1 cellular context compared by ENCODE assay signal in the genomic region with DNA sequence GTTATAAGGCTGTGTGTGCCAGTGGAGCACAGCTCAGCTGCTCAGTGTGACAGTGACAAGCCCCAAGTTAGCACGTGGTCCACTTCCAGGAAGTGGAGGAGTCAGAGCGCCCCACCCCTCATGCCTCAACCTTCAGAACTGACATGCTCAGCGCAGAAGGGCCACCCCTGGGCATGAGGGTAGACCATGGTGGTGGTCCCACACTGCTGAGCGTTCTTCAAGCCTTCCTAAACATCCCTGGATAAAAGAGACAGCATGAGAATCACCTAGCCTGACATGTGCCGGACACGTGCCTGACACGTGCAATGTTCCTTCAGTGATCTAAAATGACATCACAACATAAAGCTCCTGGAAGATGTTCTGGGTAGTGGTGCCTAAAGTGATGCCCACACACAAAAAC.
TF ChIP-seq lines count a peak whose summit lies in the region.

No MANE protein-coding gene starts in this region.

TF ChIP-seq in HepG2, 621 proteins besides CTCF, POLR2A, EP300 and RAD21:
- TF ChIP-seq CHD4 (IDR thresholded peaks at IDR 0.05; ENCODE audit: borderline replicate concordance, low read length) (no peak), MATR3 (CRISPR knock-in tag; IDR thresholded peaks at IDR 0.05) (no peak), PHF21A (CRISPR knock-in tag; IDR thresholded peaks at IDR 0.05) (no peak)
- TF ChIP-seq, protein P1, sequence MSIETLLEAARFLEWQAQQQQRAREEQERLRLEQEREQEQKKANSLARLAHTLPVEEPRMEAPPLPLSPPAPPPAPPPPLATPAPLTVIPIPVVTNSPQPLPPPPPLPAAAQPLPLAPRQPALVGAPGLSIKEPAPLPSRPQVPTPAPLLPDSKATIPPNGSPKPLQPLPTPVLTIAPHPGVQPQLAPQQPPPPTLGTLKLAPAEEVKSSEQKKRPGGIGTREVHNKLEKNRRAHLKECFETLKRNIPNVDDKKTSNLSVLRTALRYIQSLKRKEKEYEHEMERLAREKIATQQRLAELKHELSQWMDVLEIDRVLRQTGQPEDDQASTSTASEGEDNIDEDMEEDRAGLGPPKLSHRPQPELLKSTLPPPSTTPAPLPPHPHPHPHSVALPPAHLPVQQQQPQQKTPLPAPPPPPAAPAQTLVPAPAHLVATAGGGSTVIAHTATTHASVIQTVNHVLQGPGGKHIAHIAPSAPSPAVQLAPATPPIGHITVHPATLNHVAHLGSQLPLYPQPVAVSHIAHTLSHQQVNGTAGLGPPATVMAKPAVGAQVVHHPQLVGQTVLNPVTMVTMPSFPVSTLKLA (IDR thresholded peaks at IDR 0.05), result peak; percentile 90
TF ChIP-seq in HepG2: peak in this region for 1.
